8 cellular contexts compared by ENCODE assay signal in the genomic region with DNA sequence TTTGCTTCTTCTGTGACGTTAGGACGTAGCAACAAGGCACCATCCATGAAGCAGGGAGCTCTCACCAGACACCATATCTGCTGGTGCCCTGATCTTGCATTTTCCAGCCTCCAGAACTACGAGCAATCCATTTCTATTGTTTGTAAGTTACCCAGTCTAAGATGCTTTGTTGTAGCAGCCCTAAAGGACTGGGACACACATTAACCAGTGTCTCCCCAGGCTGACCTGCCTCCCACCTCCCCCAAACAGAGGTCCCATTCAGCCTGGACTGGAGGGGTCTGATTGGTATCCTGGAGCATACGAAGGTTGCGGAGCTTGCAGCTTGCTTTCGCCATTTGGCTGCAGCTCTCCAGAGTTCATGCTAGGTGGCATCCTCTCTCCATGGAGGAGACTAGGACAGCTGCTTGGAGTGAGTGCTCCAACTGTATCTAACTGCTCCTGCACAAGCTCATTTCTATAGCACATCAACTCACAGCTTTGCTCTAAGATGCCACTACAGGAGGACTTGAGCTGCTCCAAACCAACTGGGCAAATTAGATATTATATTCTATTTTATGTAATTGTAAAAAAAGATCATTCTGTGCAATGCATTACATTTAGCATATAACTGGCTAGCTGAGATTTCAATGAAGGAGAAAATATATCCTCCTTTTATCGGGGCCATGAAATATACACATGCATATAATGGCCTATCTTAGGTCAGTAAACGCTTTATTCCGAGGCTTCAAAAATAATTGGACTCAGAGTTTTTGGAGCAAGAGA. TPM values are rescaled to one million over a fixed set of nuclear protein-coding genes. Genes with fewer than 3 reads are reported as not detected.
DNase-seq lines count a peak whose midpoint lies in the region; ATAC-seq and TF ChIP-seq lines count a peak whose summit lies in the region.

No MANE protein-coding gene starts in this region.

- peak; percentile 89 for DNase-seq in DMS53 (lab: John Stamatoyannopoulos, UW)
- DNase-seq in GM23338 (ENCODE audit: low spot score): peak; percentile 81
- DNase-seq in NCI-H2227 (lab: John Stamatoyannopoulos, UW; ENCODE audit: unreplicated experiment): peak; percentile 63
- DNase-seq in activated CD4-positive, alpha-beta T cell treated with anti-CD3 and anti-CD28 coated beads, Interleukin-2, amount 10 ng/mL, durations not matched to agents 7 days and 5 days: peak; percentile 68
- DNase-seq in erythroblast (lab: John Stamatoyannopoulos, UW): peak; percentile 60 to 61
- peak; percentile 67 for DNase-seq in mucosa of gallbladder (ENCODE audit: low spot score)
- DNase-seq in ureter (ENCODE audit: low spot score): peak; percentile 73
- no peak for DNase-seq in NCI-H128 (lab: John Stamatoyannopoulos, UW; ENCODE audit: unreplicated experiment)

- H3K4me1 Mint-ChIP-seq in GM23338: peaks cover 8% of the 10 kb centered on the region; the same call in 2 of the 3 replicates
- peaks cover 11% of the 10 kb centered on the region for H3K4me1 Mint-ChIP-seq in activated CD4-positive, alpha-beta T cell treated with anti-CD3 and anti-CD28 coated beads, Interleukin-2, amount 10 ng/mL, durations not matched to agents 7 days and 5 days

- H3K4me3 Mint-ChIP-seq in GM23338: no peak overlapping the region
- no peak overlapping the region for H3K4me3 Mint-ChIP-seq in activated CD4-positive, alpha-beta T cell treated with anti-CD3 and anti-CD28 coated beads, Interleukin-2, amount 10 ng/mL, durations not matched to agents 7 days and 5 days

- H3F3A ChIP-seq in GM23338 (replicated peaks; ENCODE audit: low read depth): no peaks in the 10 kb centered on the region

- no peak for TF ChIP-seq POLR2A in erythroblast (IDR thresholded peaks at IDR 0.05; ENCODE audit: low read length)

- no peaks in the 10 kb centered on the region for H3K79me2 ChIP-seq in GM23338 (replicated peaks; ENCODE audit: insufficient read depth)

- no peak overlapping the region for H3K4me2 ChIP-seq in GM23338

- POLR2A ChIA-PET in activated CD4-positive, alpha-beta T cell treated with anti-CD3 and anti-CD28 coated beads, Interleukin-2, amount 10 ng/mL, durations not matched to agents 7 days and 5 days (lab: Charles Lee): no interaction called here

- H3K4me1 ChIP-seq in GM23338 (ENCODE audit: insufficient read depth): peaks cover 7% of the 10 kb centered on the region

- H3K4me3 ChIP-seq in GM23338: no peak overlapping the region

- H3K27ac ChIP-seq in GM23338 (ENCODE audit: low read depth): no peak overlapping the region

- H3K27ac Mint-ChIP-seq in GM23338: no peak overlapping the region
- H3K27ac Mint-ChIP-seq in activated CD4-positive, alpha-beta T cell treated with anti-CD3 and anti-CD28 coated beads, Interleukin-2, amount 10 ng/mL, durations not matched to agents 7 days and 5 days: no peak overlapping the region

- CTCF ChIA-PET in activated CD4-positive, alpha-beta T cell treated with anti-CD3 and anti-CD28 coated beads, Interleukin-2, amount 10 ng/mL, durations not matched to agents 7 days and 5 days (lab: Charles Lee): interaction anchor here (0.6 to 2.7 kb wide), 45 partner anchors 8 to 380 kb away, joined by 3 to 26 read pairs (median 4); a partner anchor contains a TSS

- no peaks in the 10 kb centered on the region for H3K9me2 ChIP-seq in GM23338 (ENCODE audit: insufficient read depth)

- peak; percentile 60 to 90 for TF ChIP-seq CTCF in GM23338 (conservative IDR thresholded peaks at IDR 0.05; ENCODE audit: low read depth in 2 of 2)

- peak; percentile 97 for ATAC-seq in GM23338

- H3K27me3 ChIP-seq in GM23338 (ENCODE audit: insufficient read depth): no peaks in the 10 kb centered on the region

- H3K36me3 ChIP-seq in GM23338 (ENCODE audit: insufficient read depth): no peaks in the 10 kb centered on the region

- H3K36me3 Mint-ChIP-seq in GM23338 (ENCODE audit: low read depth): no peaks in the 10 kb centered on the region
- H3K36me3 Mint-ChIP-seq in activated CD4-positive, alpha-beta T cell treated with anti-CD3 and anti-CD28 coated beads, Interleukin-2, amount 10 ng/mL, durations not matched to agents 7 days and 5 days (ENCODE audit: low read depth): no peaks in the 10 kb centered on the region

- H3K9me3 Mint-ChIP-seq in GM23338: no peaks in the 10 kb centered on the region
- H3K9me3 Mint-ChIP-seq in activated CD4-positive, alpha-beta T cell treated with anti-CD3 and anti-CD28 coated beads, Interleukin-2, amount 10 ng/mL, durations not matched to agents 7 days and 5 days: no peaks in the 10 kb centered on the region

- H4K20me1 ChIP-seq in GM23338 (replicated peaks; ENCODE audit: insufficient read depth): no peaks in the 10 kb centered on the region

- H3K27me3 Mint-ChIP-seq in GM23338 (ENCODE audit: insufficient read depth, low read depth, poor library complexity): peaks cover 10% of the 10 kb centered on the region
- H3K27me3 Mint-ChIP-seq in activated CD4-positive, alpha-beta T cell treated with anti-CD3 and anti-CD28 coated beads, Interleukin-2, amount 10 ng/mL, durations not matched to agents 7 days and 5 days: no peaks in the 10 kb centered on the region

- peak overlapping the region; percentile 94; the same call in 1 of the 2 replicates for H2AFZ ChIP-seq in GM23338

RNA-seq across cellular contexts. Expression of a gene that starts 8.0 kb away (rescaled TPM):
- total RNA-seq in GM23338 (2014; rRNA removed; shearing (Covaris generic)): 0.74 and 2.0 TPM in 2 replicates
- polyA plus RNA-seq in GM23338 (2016; fragmentation: Nextera tagmentation; extraction: Ambion mirVana): 0.50 and 0.53 TPM in 2 replicates
- 10 to 100 TPM; 26.0 to 27.5 TPM for total RNA-seq in activated CD4-positive, alpha-beta T cell treated with anti-CD3 and anti-CD28 coated beads, Interleukin-2, amount 10 ng/mL, durations not matched to agents 7 days and 5 days
- total RNA-seq in mucosa of gallbladder: 21.1 TPM
- total RNA-seq in ureter: 16.7 TPM

RNA-seq across cellular contexts. Expression of a gene that starts 20.8 kb away (rescaled TPM):
- 285 and 314 TPM in 2 replicates for total RNA-seq in GM23338 (2014; rRNA removed; shearing (Covaris generic))
- 262 and 275 TPM in 2 replicates for polyA plus RNA-seq in GM23338 (2016; fragmentation: Nextera tagmentation; extraction: Ambion mirVana)
- total RNA-seq in activated CD4-positive, alpha-beta T cell treated with anti-CD3 and anti-CD28 coated beads, Interleukin-2, amount 10 ng/mL, durations not matched to agents 7 days and 5 days: 100 to 1,000 TPM; 121 to 122 TPM
- total RNA-seq in mucosa of gallbladder (126 TPM), ureter (95.0 TPM)

RNA-seq across cellular contexts. Expression of a gene that starts 33.9 kb away (rescaled TPM):
- total RNA-seq in GM23338 (2014; rRNA removed; shearing (Covaris generic)): 22.3 and 51.6 TPM in 2 replicates
- 18.6 and 20.1 TPM in 2 replicates for polyA plus RNA-seq in GM23338 (2016; fragmentation: Nextera tagmentation; extraction: Ambion mirVana)
- 10 to 100 TPM; 19.0 to 20.1 TPM for total RNA-seq in activated CD4-positive, alpha-beta T cell treated with anti-CD3 and anti-CD28 coated beads, Interleukin-2, amount 10 ng/mL, durations not matched to agents 7 days and 5 days
- total RNA-seq in mucosa of gallbladder (15.8 TPM), ureter (34.5 TPM)
